Comparison of ENCODE assay signal across 17 cellular contexts in genomic region chr3:15606434-15606891, GRCh38. TPM values are rescaled to one million over a fixed set of nuclear protein-coding genes. Genes with fewer than 3 reads are reported as not detected.
DNase-seq lines count a peak whose midpoint lies in the region; ATAC-seq, FAIRE-seq and TF ChIP-seq lines count a peak whose summit lies in the region.
"Had no signal": no experiment of that assay in that cellular context is flagged by ENCODE, and none has a peak within 500 bp of the region (broad histone marks: within the 10 kb centered on the region; RNA-seq: fewer than 3 reads in every experiment).

No MANE protein-coding gene starts in this region.

- H3K27ac ChIP-seq in kidney (ENCODE audit: low read depth in 2 of 2, low read length in 2 of 2), result peak overlapping the region; percentile 23 to 30
- no peak overlapping the region for H3K27ac ChIP-seq in upper lobe of right lung

- peak overlapping the region; percentile 40; the same call in 1 of the 2 replicates for H3K27ac Mint-ChIP-seq in HFFc6
- H3K27ac Mint-ChIP-seq: activated naive CD8-positive, alpha-beta T cell treated with anti-CD3 and anti-CD28 coated beads, Interleukin-2, amount 10 ng/mL, durations not matched to agents 7 days and 5 days; B cell; stimulated activated effector memory CD8-positive, alpha-beta T cell treated with anti-CD3 and anti-CD28 coated beads, Interleukin-12 subunit alpha, Interleukin-12 subunit beta, amount 100 ng/mL, for 72 hours had no signal

- H3K4me3 ChIP-seq in choroid plexus epithelial cell (ENCODE audit: low read depth, low read length) (no peak overlapping the region), kidney (ENCODE audit: low read length in 2 of 2) (peak overlapping the region in 1 of 2 donors; percentile 35), upper lobe of right lung (no peak overlapping the region)
- H3K4me3 ChIP-seq: MG63 had no signal

- FAIRE-seq in kidney (lab: Jason Lieb, UNC), result no peak

- intact Hi-C loops in kidney (cut with DNase I) (no loop called here), upper lobe of right lung (cut with DNase I) (no loop called here)

- no peaks in the 10 kb centered on the region for H3K9me3 Mint-ChIP-seq in HFFc6
- H3K9me3 Mint-ChIP-seq: stimulated activated effector memory CD8-positive, alpha-beta T cell treated with anti-CD3 and anti-CD28 coated beads, Interleukin-12 subunit alpha, Interleukin-12 subunit beta, amount 100 ng/mL, for 72 hours had no signal

- no peak for DNase-seq in HFFc6
- DNase-seq in choroid plexus epithelial cell (ENCODE audit: low read depth), result peak; percentile 24
- no peak for DNase-seq in kidney
- DNase-seq in renal cortical epithelial cell (ENCODE audit: low read depth), result peak; percentile 96
- no peak for DNase-seq in stimulated activated CD4-positive, alpha-beta T cell treated with anti-CD3 and anti-CD28 coated beads, Interleukin-4, amount 100 ng/mL, for 4 hours
- no peak for DNase-seq in upper lobe of right lung
- DNase-seq: activated naive CD8-positive, alpha-beta T cell treated with anti-CD3 and anti-CD28 coated beads, Interleukin-2, amount 10 ng/mL, durations not matched to agents 7 days and 5 days; cortex of kidney; DMS53; mammary epithelial cell; MG63; posterior cingulate gyrus had no signal

- peaks cover 34% of the 10 kb centered on the region for H3K4me1 Mint-ChIP-seq in HFFc6 (ENCODE audit: low read depth)

- H3K9ac ChIP-seq in kidney (ENCODE audit: low read length in 2 of 2), result no peak overlapping the region

- TF ChIP-seq CTCF in HFFc6 (IDR thresholded peaks at IDR 0.05), result no peak
- TF ChIP-seq CTCF in choroid plexus epithelial cell (conservative IDR thresholded peaks at IDR 0.05; ENCODE audit: low read depth, low read length), result no peak
- TF ChIP-seq CTCF in kidney (IDR thresholded peaks at IDR 0.05; ENCODE audit: borderline replicate concordance, extremely low read depth, insufficient read depth), result no peak
- TF ChIP-seq CTCF in upper lobe of right lung (IDR thresholded peaks at IDR 0.05), result no peak

- H3K36me3 Mint-ChIP-seq in HFFc6 (ENCODE audit: low read depth), result no peaks in the 10 kb centered on the region

- H3K4me1 ChIP-seq in kidney (ENCODE audit: control insufficient read depth in 1 of 2, insufficient read depth in 1 of 2, low read depth in 1 of 2, low read length in 2 of 2), result peaks cover 10 to 20% of the 10 kb centered on the region in 2 donors
- H3K4me1 ChIP-seq in upper lobe of right lung, result peaks cover 7% of the 10 kb centered on the region

- H3K36me3 ChIP-seq in kidney (ENCODE audit: control insufficient read depth in 1 of 2, insufficient read depth in 2 of 2, low read length in 2 of 2) (no peaks in the 10 kb centered on the region), upper lobe of right lung (no peaks in the 10 kb centered on the region)
- H3K36me3 ChIP-seq: MG63 had no signal

- no peaks in the 10 kb centered on the region for H3K9me3 ChIP-seq in kidney (ENCODE audit: control insufficient read depth in 1 of 2, low read length in 2 of 2)
- no peaks in the 10 kb centered on the region for H3K9me3 ChIP-seq in upper lobe of right lung
- H3K9me3 ChIP-seq: MG63 had no signal

- peaks cover 2% of the 10 kb centered on the region; the same call in 1 of the 2 replicates for H3K27me3 Mint-ChIP-seq in HFFc6 (ENCODE audit: insufficient read depth)
- H3K27me3 Mint-ChIP-seq: activated naive CD8-positive, alpha-beta T cell treated with anti-CD3 and anti-CD28 coated beads, Interleukin-2, amount 10 ng/mL, durations not matched to agents 7 days and 5 days; B cell had no signal

- ATAC-seq in HG02759 (IDR thresholded peaks at IDR 0.05; ENCODE audit: unreplicated experiment) (no peak), GM18867 (IDR thresholded peaks at IDR 0.05; ENCODE audit: unreplicated experiment) (no peak), upper lobe of right lung (no peak)
- ATAC-seq: SK-N-SH treated with all-trans-retinoic acid at 6 μM for 48 hours; stimulated activated effector memory CD8-positive, alpha-beta T cell treated with anti-CD3 and anti-CD28 coated beads, Interleukin-12 subunit alpha, Interleukin-12 subunit beta, amount 100 ng/mL, for 72 hours had no signal

- H3K27me3 ChIP-seq in upper lobe of right lung, result no peaks in the 10 kb centered on the region
- H3K27me3 ChIP-seq: MG63 had no signal

- no peak overlapping the region for H3K4me3 Mint-ChIP-seq in HFFc6
- H3K4me3 Mint-ChIP-seq: activated naive CD8-positive, alpha-beta T cell treated with anti-CD3 and anti-CD28 coated beads, Interleukin-2, amount 10 ng/mL, durations not matched to agents 7 days and 5 days; B cell; stimulated activated effector memory CD8-positive, alpha-beta T cell treated with anti-CD3 and anti-CD28 coated beads, Interleukin-12 subunit alpha, Interleukin-12 subunit beta, amount 100 ng/mL, for 72 hours had no signal

RNA-seq across cellular contexts. Expression of gene BTD, which starts 4.9 kb away (rescaled TPM):
- 10 to 100 TPM; 13.9 to 22.7 (median 17.2) TPM for total RNA-seq in HFFc6 (2021; fragmentation: NEBNext Ultra II Directional; extraction: Animal tissue kit (Norgen Biotek cat#: 25700))
- total RNA-seq in kidney (22.7 TPM), renal cortical epithelial cell (23.4 and 35.7 TPM in 2 replicates), upper lobe of right lung (24.6 TPM)
- 37.2 TPM for polyA plus RNA-seq in kidney (ENCODE audit: insufficient read depth, low read depth, low replicate concordance)

RNA-seq across cellular contexts. Expression of gene HACL1, which starts 5.1 kb away (rescaled TPM):
- total RNA-seq in HFFc6 (2021; fragmentation: NEBNext Ultra II Directional; extraction: Animal tissue kit (Norgen Biotek cat#: 25700)), result 10 to 100 TPM; 18.6 to 21.8 (median 20.5) TPM
- total RNA-seq in kidney (27.1 TPM), renal cortical epithelial cell (23.1 and 32.6 TPM in 2 replicates), upper lobe of right lung (15.2 TPM)
- 25.3 TPM for polyA plus RNA-seq in kidney (ENCODE audit: insufficient read depth, low read depth, low replicate concordance)

Comparison
In these comparisons a context has a peak if more than half of its experiments do, and no peak if none do; other contexts are left out.
1. DNase-seq: peak in choroid plexus epithelial cell (single experiment) and renal cortical epithelial cell (single experiment); none in HFFc6 (single experiment), kidney (single experiment), stimulated activated CD4-positive, alpha-beta T cell treated with anti-CD3 and anti-CD28 coated beads, Interleukin-4, amount 100 ng/mL, for 4 hours (0 of 2) and upper lobe of right lung (single experiment).